In genomic region chr3:44047796-44048195, GRCh38 we compare ENCODE assay signal across 1 cellular context.
TF ChIP-seq lines count a peak whose summit lies in the region.

No MANE protein-coding gene starts in this region.

TF ChIP-seq in A549, 52 proteins besides CTCF, POLR2A, EP300 and RAD21 (continued from another document):
- no peak for TF ChIP-seq REST (IDR thresholded peaks at IDR 0.05)
